8 cellular contexts compared by ENCODE assay signal in genomic region chr11:67276821-67277230, GRCh38. TPM values are rescaled to one million over a fixed set of nuclear protein-coding genes. Genes with fewer than 3 reads are reported as not detected.
DNase-seq lines count a peak whose midpoint lies in the region; ATAC-seq and TF ChIP-seq lines count a peak whose summit lies in the region.

No MANE protein-coding gene starts in this region.

- H3K36me3 ChIP-seq in GM23338 (ENCODE audit: insufficient read depth), result no peaks in the 10 kb centered on the region; the same call in 1 of the 2 replicates
- peaks cover 0 to 51% (median 0%) of the 10 kb centered on the region in 3 donors for H3K36me3 ChIP-seq in Peyer's patch
- peaks cover 8% of the 10 kb centered on the region for H3K36me3 ChIP-seq in mesendoderm (ENCODE audit: control insufficient read depth, insufficient read depth, low read length)

- no peak overlapping the region for H2BK5ac ChIP-seq in mesendoderm (ENCODE audit: low read length)

- peak overlapping the region; percentile 68; the same call in 1 of the 2 replicates for H3K4me2 ChIP-seq in GM23338
- no peak overlapping the region for H3K4me2 ChIP-seq in mesendoderm (ENCODE audit: low read length)

- H3K4ac ChIP-seq in mesendoderm (ENCODE audit: low read depth, low read length), result no peak overlapping the region

- H3K27ac Mint-ChIP-seq in GM23338, result peak overlapping the region; percentile 92
- peak overlapping the region; percentile 27 for H3K27ac Mint-ChIP-seq in MCF 10A (ENCODE audit: low read depth, unreplicated experiment)

- no peaks in the 10 kb centered on the region; the same call in 1 of the 2 replicates for H4K20me1 ChIP-seq in GM23338 (replicated peaks; ENCODE audit: insufficient read depth)

- CTCF ChIA-PET in MCF 10A (lab: Yijun Ruan, JAX), result interaction anchor here (0.6 to 1.5 kb wide), 3 partner anchors 13 to 41 kb away, joined by 3 to 5 read pairs (median 4); no protein-coding TSS in a partner anchor

- H3K9me3 Mint-ChIP-seq in GM23338 (no peaks in the 10 kb centered on the region), MCF 10A (ENCODE audit: unreplicated experiment) (no peaks in the 10 kb centered on the region)

- no peaks in the 10 kb centered on the region for H3K9me3 ChIP-seq in Peyer's patch

- no peaks in the 10 kb centered on the region for H3K9me2 ChIP-seq in GM23338 (ENCODE audit: insufficient read depth)

- no peak overlapping the region for H4K8ac ChIP-seq in mesendoderm (ENCODE audit: low read depth, low read length)

- H2AFZ ChIP-seq in GM23338, result no peak overlapping the region

- peaks cover 11% of the 10 kb centered on the region for H3F3A ChIP-seq in GM23338 (replicated peaks; ENCODE audit: low read depth)

- peaks cover 18% of the 10 kb centered on the region for H3K36me3 Mint-ChIP-seq in GM23338 (ENCODE audit: low read depth)
- peaks cover 21% of the 10 kb centered on the region for H3K36me3 Mint-ChIP-seq in MCF 10A (ENCODE audit: insufficient read depth, unreplicated experiment)

- H3K4me1 Mint-ChIP-seq in GM23338 (peaks cover 30% of the 10 kb centered on the region), MCF 10A (ENCODE audit: insufficient read depth, unreplicated experiment) (no peaks in the 10 kb centered on the region)

- peak overlapping the region; percentile 85 for H3K56ac ChIP-seq in mesendoderm (ENCODE audit: low read length)

- no peak overlapping the region for H4K5ac ChIP-seq in mesendoderm (ENCODE audit: low read length)

- peak overlapping the region; percentile 10; the same call in 1 of the 2 replicates for H3K4me3 ChIP-seq in GM23338
- H3K4me3 ChIP-seq in Peyer's patch, result peak overlapping the region; percentile 3 to 33 (median 29)
- H3K4me3 ChIP-seq in mesendoderm (ENCODE audit: low read length), result no peak overlapping the region

- H3K4me3 Mint-ChIP-seq in GM23338 (peak overlapping the region; percentile 26; the same call in 2 of the 3 replicates), MCF 10A (ENCODE audit: unreplicated experiment) (peak overlapping the region; percentile 48)

- intact Hi-C loops in MCF 10A (cut with micrococcal nuclease), result no loop called here

- H3K27me3 Mint-ChIP-seq in GM23338 (ENCODE audit: insufficient read depth, low read depth, poor library complexity) (peaks cover 11% of the 10 kb centered on the region), MCF 10A (ENCODE audit: insufficient read depth, unreplicated experiment) (no peaks in the 10 kb centered on the region)

- TF ChIP-seq POLR2A in Peyer's patch (IDR thresholded peaks at IDR 0.05) (no peak), GM18505 (IDR thresholded peaks at IDR 0.05; ENCODE audit: borderline replicate concordance, extremely low read depth, insufficient read depth, insufficient read length) (no peak)

- peak overlapping the region; percentile 17 for H3K23ac ChIP-seq in mesendoderm (ENCODE audit: low read length)

- H3K9ac ChIP-seq in mesendoderm (ENCODE audit: low read length), result peak overlapping the region; percentile 80

- H3K27ac ChIP-seq in GM23338 (ENCODE audit: low read depth) (peak overlapping the region; percentile 91), Peyer's patch (peak overlapping the region; percentile 83 to 100 (median 90)), mesendoderm (ENCODE audit: low read depth, low read length) (peak overlapping the region; percentile 91)

- WGBS in mesendoderm (ENCODE audit: extremely low coverage, insufficient coverage, low lambda C conversion rate), result no CpG with 5 or more reads among the region's 15 CpGs

- H3K18ac ChIP-seq in mesendoderm (ENCODE audit: low read length), result peak overlapping the region; percentile 7

- no peak overlapping the region for H2BK120ac ChIP-seq in mesendoderm (ENCODE audit: low read depth, low read length)

- DNase-seq in COLO668 (lab: John Stamatoyannopoulos, UW; ENCODE audit: unreplicated experiment), result peak; percentile 38
- DNase-seq in GM23338 (ENCODE audit: low spot score), result peak; percentile 59
- peak; percentile 62 to 71 (median 65) for DNase-seq in Peyer's patch
- DNase-seq in MCF 10A (ENCODE audit: unreplicated experiment), result no peak
- DNase-seq in mesendoderm, result peak; percentile 61
- no peak for DNase-seq in NCI-H748 treated with DMSO at 0.1 percent for 48 hours (lab: John Stamatoyannopoulos, UW)
- no peak for DNase-seq in ureter (ENCODE audit: low spot score)

- no peak overlapping the region for H2BK15ac ChIP-seq in mesendoderm (replicated peaks; ENCODE audit: low read depth)

- H3K27me3 ChIP-seq in GM23338 (ENCODE audit: insufficient read depth), result no peaks in the 10 kb centered on the region
- no peaks in the 10 kb centered on the region for H3K27me3 ChIP-seq in Peyer's patch
- H3K27me3 ChIP-seq in mesendoderm (ENCODE audit: insufficient read depth, low read length, poor library complexity), result no peaks in the 10 kb centered on the region

- H3K79me1 ChIP-seq in mesendoderm (ENCODE audit: low read length), result peaks cover 33% of the 10 kb centered on the region

- peak overlapping the region; percentile 45 for H2AK5ac ChIP-seq in mesendoderm (ENCODE audit: low read length)

- POLR2A ChIA-PET in MCF 10A (lab: Yijun Ruan, JAX), result interaction anchor here (0.8 to 1.5 kb wide), 5 partner anchors 10 to 41 kb away, joined by 3 to 6 read pairs (median 3); partner anchors contain the start of gene ANKRD13D

- H3K4me1 ChIP-seq in GM23338 (ENCODE audit: insufficient read depth), result peaks cover 15% of the 10 kb centered on the region; the same call in 1 of the 2 replicates
- peaks cover 12 to 81% (median 76%) of the 10 kb centered on the region in 4 donors for H3K4me1 ChIP-seq in Peyer's patch
- H3K4me1 ChIP-seq in mesendoderm (ENCODE audit: control insufficient read depth, low read depth, low read length), result peaks cover 8% of the 10 kb centered on the region

- H3K79me2 ChIP-seq in GM23338 (replicated peaks; ENCODE audit: insufficient read depth) (peaks cover 42% of the 10 kb centered on the region), mesendoderm (ENCODE audit: control insufficient read depth, insufficient read depth, low read length) (peaks cover 27% of the 10 kb centered on the region)

- peak; percentile 55 for ATAC-seq in GM23338
- ATAC-seq in GM18505 (IDR thresholded peaks at IDR 0.05; ENCODE audit: unreplicated experiment), result no peak

- TF ChIP-seq CTCF in GM23338 (conservative IDR thresholded peaks at IDR 0.05; ENCODE audit: low read depth in 2 of 2) (peak; percentile 27 to 60; a peak in 2 of 4 replicates), Peyer's patch (IDR thresholded peaks at IDR 0.05) (peak in 2 of 6 experiments; percentile 13 to 38), MCF 10A (IDR thresholded peaks at IDR 0.05; ENCODE audit: unreplicated experiment) (no peak)

- no TSS peak for BruUV-seq in MCF 10A (replicated peaks; lab: Mats Ljungman, UMichigan)

TF ChIP-seq in GM23338, 12 proteins besides CTCF, POLR2A, EP300 and RAD21 (continues in another document):
- TF ChIP-seq CREB1 (CRISPR knock-in tag; IDR thresholded peaks at IDR 0.05; ENCODE audit: low read depth) (no peak), ETS1 (IDR thresholded peaks at IDR 0.05) (no peak), POLR2AphosphoS5 (IDR thresholded peaks at IDR 0.05; ENCODE audit: low read depth) (no peak), EZH2 (IDR thresholded peaks at IDR 0.05; ENCODE audit: low read depth, unreplicated experiment) (no peak)

RNA-seq across cellular contexts. Expression of gene GRK2, which starts 10.6 kb away (rescaled TPM):
- 62.2 and 72.5 TPM in 2 replicates for total RNA-seq in GM23338 (2014; rRNA removed; shearing (Covaris generic))
- 19.5 and 21.7 TPM in 2 replicates for polyA plus RNA-seq in GM23338 (2016; fragmentation: Nextera tagmentation; extraction: Ambion mirVana)
- 100 to 1,000 TPM; 103 to 276 (median 163) TPM for total RNA-seq in Peyer's patch
- 48.1 and 50.1 TPM in 2 replicates for total RNA-seq in MCF 10A (2022)
- polyA plus RNA-seq in mesendoderm (2013, experiment 1 of 2), result 30.4 TPM
- polyA plus RNA-seq in mesendoderm (2013, experiment 2 of 2), result 30.6 TPM
- 75.9 TPM for total RNA-seq in ureter

RNA-seq across cellular contexts. Expression of gene ANKRD13D, which starts 12.3 kb away (rescaled TPM):
- total RNA-seq in GM23338 (2014; rRNA removed; shearing (Covaris generic)), result 15.7 and 30.8 TPM in 2 replicates
- polyA plus RNA-seq in GM23338 (2016; fragmentation: Nextera tagmentation; extraction: Ambion mirVana), result 19.5 and 20.3 TPM in 2 replicates
- 10 to 100 TPM; 25.4 to 97.4 (median 41.5) TPM for total RNA-seq in Peyer's patch
- 39.7 and 46.2 TPM in 2 replicates for total RNA-seq in MCF 10A (2022)
- 11.0 TPM for polyA plus RNA-seq in mesendoderm (2013, experiment 1 of 2)
- polyA plus RNA-seq in mesendoderm (2013, experiment 2 of 2), result 12.5 TPM
- 110 TPM for total RNA-seq in ureter

RNA-seq across cellular contexts. Expression of gene SSH3, which starts 26.5 kb away (rescaled TPM):
- total RNA-seq in GM23338 (2014; rRNA removed; shearing (Covaris generic)), result 40.0 and 45.8 TPM in 2 replicates
- polyA plus RNA-seq in GM23338 (2016; fragmentation: Nextera tagmentation; extraction: Ambion mirVana), result 17.8 and 25.1 TPM in 2 replicates
- total RNA-seq in Peyer's patch, result 100 to 1,000 TPM in 2 of 4 donors, 10 to 100 TPM in 2; 55.9 to 128 (median 99.9) TPM
- 31.7 and 38.0 TPM in 2 replicates for total RNA-seq in MCF 10A (2022)
- 27.4 TPM for polyA plus RNA-seq in mesendoderm (2013, experiment 1 of 2)
- polyA plus RNA-seq in mesendoderm (2013, experiment 2 of 2), result 28.5 TPM
- 258 TPM for total RNA-seq in ureter

Comparison
In these comparisons a context has a peak if more than half of its experiments do, and no peak if none do; other contexts are left out.
1. DNase-seq: peak in COLO668 (single experiment), GM23338 (single experiment), Peyer's patch (3 of 3) and mesendoderm (single experiment); none in MCF 10A (single experiment), NCI-H748 treated with DMSO at 0.1 percent for 48 hours (single experiment) and ureter (single experiment).
2. Peak in every context shown above with its lines, with median percentiles within 50 percentile points of each other: H3K27ac ChIP-seq.